18 cellular contexts compared by ENCODE assay signal in genomic region chr4:146333895-146334262, GRCh38.
DNase-seq lines count a peak whose midpoint lies in the region; ATAC-seq and TF ChIP-seq lines count a peak whose summit lies in the region.
"Had no signal": no experiment of that assay in that cellular context is flagged by ENCODE, and none has a peak within 500 bp of the region (broad histone marks: within the 10 kb centered on the region; RNA-seq: fewer than 3 reads in every experiment).

No MANE protein-coding gene starts in this region.

- no peak overlapping the region for H3K4ac ChIP-seq in mesenchymal stem cell (ENCODE audit: low read depth in 1 of 2, low read length in 2 of 2)

- peak overlapping the region in 1 of 2 experiments; percentile 37 for H3K18ac ChIP-seq in mesenchymal stem cell (ENCODE audit: low read depth in 1 of 2, low read length in 2 of 2)

- H3K4me3 Mint-ChIP-seq in CD4-positive, CD25-positive, alpha-beta regulatory T cell, result no peak overlapping the region
- H3K4me3 Mint-ChIP-seq: activated CD8-positive, alpha-beta memory T cell treated with anti-CD3 and anti-CD28 coated beads, Interleukin-2, amount 10 ng/mL, durations not matched to agents 7 days and 5 days; naive thymus-derived CD4-positive, alpha-beta T cell; T-helper 17 cell had no signal

- no peak for TF ChIP-seq CTCF in OCI-LY1 (IDR thresholded peaks at IDR 0.05; ENCODE audit: low read length)

- H3K27me3 ChIP-seq in CD4-positive, CD25-positive, alpha-beta regulatory T cell (ENCODE audit: control insufficient read depth, insufficient read depth, low read length), result no peaks in the 10 kb centered on the region
- H3K27me3 ChIP-seq in OCI-LY1 (ENCODE audit: insufficient read depth, low read length) (no peaks in the 10 kb centered on the region), mesenchymal stem cell (ENCODE audit: control insufficient read depth in 1 of 2, insufficient read depth in 1 of 2, low read length in 2 of 2) (no peaks in the 10 kb centered on the region)
- H3K27me3 ChIP-seq: spleen, transverse colon had no signal

- no peak overlapping the region for H3K27ac ChIP-seq in CD4-positive, CD25-positive, alpha-beta regulatory T cell (ENCODE audit: insufficient read depth, low read length, poor library complexity, severe bottlenecking)
- no peak overlapping the region for H3K27ac ChIP-seq in OCI-LY1 (ENCODE audit: low read depth, low read length, poor library complexity, severe bottlenecking)
- peak overlapping the region; percentile 16 for H3K27ac ChIP-seq in mesenchymal stem cell (ENCODE audit: low read length, poor library complexity, severe bottlenecking)
- H3K27ac ChIP-seq: transverse colon had no signal

- H3K9me3 ChIP-seq in CD4-positive, CD25-positive, alpha-beta regulatory T cell (ENCODE audit: control insufficient read depth in 2 of 2, low read length in 2 of 2), result no peaks in the 10 kb centered on the region
- H3K9me3 ChIP-seq in OCI-LY1 (ENCODE audit: low read length) (no peaks in the 10 kb centered on the region), mesenchymal stem cell (ENCODE audit: control insufficient read depth, low read length) (no peaks in the 10 kb centered on the region)
- H3K9me3 ChIP-seq: spleen, transverse colon had no signal

- H4K8ac ChIP-seq in mesenchymal stem cell (ENCODE audit: low read length), result no peak overlapping the region

- H2BK5ac ChIP-seq in mesenchymal stem cell (ENCODE audit: low read depth, low read length, poor library complexity, severe bottlenecking), result no peak overlapping the region

- H3K9me3 Mint-ChIP-seq in CD4-positive, CD25-positive, alpha-beta regulatory T cell, result no peaks in the 10 kb centered on the region
- H3K9me3 Mint-ChIP-seq: naive thymus-derived CD4-positive, alpha-beta T cell had no signal

- H3K4me2 ChIP-seq in OCI-LY1 (ENCODE audit: low read length), result peak overlapping the region; percentile 23; the same call in 1 of the 2 replicates
- no peak overlapping the region for H3K4me2 ChIP-seq in mesenchymal stem cell (ENCODE audit: low read length, poor library complexity, severe bottlenecking)

- H3K79me1 ChIP-seq in mesenchymal stem cell (replicated peaks; ENCODE audit: low read length, poor library complexity, severe bottlenecking), result peaks cover 1% of the 10 kb centered on the region

- no peak overlapping the region for H3K23ac ChIP-seq in mesenchymal stem cell (ENCODE audit: low read length in 2 of 2)

- H2BK15ac ChIP-seq in mesenchymal stem cell (ENCODE audit: low read depth, poor library complexity, severe bottlenecking), result no peak overlapping the region

- H3K36me3 ChIP-seq in CD4-positive, CD25-positive, alpha-beta regulatory T cell (ENCODE audit: control insufficient read depth, insufficient read depth, low read length), result no peaks in the 10 kb centered on the region
- H3K36me3 ChIP-seq in OCI-LY1 (ENCODE audit: insufficient read depth, low read length) (no peaks in the 10 kb centered on the region), mesenchymal stem cell (ENCODE audit: control insufficient read depth in 1 of 2, insufficient read depth in 2 of 2, low read depth in 1 of 2, low read length in 2 of 2) (no peaks in the 10 kb centered on the region)
- H3K36me3 ChIP-seq: transverse colon had no signal

- H2AFZ ChIP-seq in OCI-LY1 (ENCODE audit: low read length), result no peak overlapping the region
- no peak overlapping the region for H2AFZ ChIP-seq in mesenchymal stem cell (ENCODE audit: low read depth, low read length)

- H3K9me2 ChIP-seq in OCI-LY1 (ENCODE audit: low read depth, low read length), result no peaks in the 10 kb centered on the region

- H3K36me3 Mint-ChIP-seq in CD4-positive, CD25-positive, alpha-beta regulatory T cell, result peaks cover 3% of the 10 kb centered on the region
- H3K36me3 Mint-ChIP-seq: activated CD8-positive, alpha-beta memory T cell treated with anti-CD3 and anti-CD28 coated beads, Interleukin-2, amount 10 ng/mL, durations not matched to agents 7 days and 5 days had no signal

- H3K9ac ChIP-seq in OCI-LY1 (ENCODE audit: low read length) (no peak overlapping the region), mesenchymal stem cell (ENCODE audit: low read length) (no peak overlapping the region)

- no peaks in the 10 kb centered on the region for H3K27me3 Mint-ChIP-seq in CD4-positive, CD25-positive, alpha-beta regulatory T cell
- H3K27me3 Mint-ChIP-seq: activated CD8-positive, alpha-beta memory T cell treated with anti-CD3 and anti-CD28 coated beads, Interleukin-2, amount 10 ng/mL, durations not matched to agents 7 days and 5 days; naive thymus-derived CD4-positive, alpha-beta T cell; T-helper 17 cell had no signal

- WGBS in mesenchymal stem cell, result 82% methylated on average over 2 of the region's 2 CpGs

- ATAC-seq in CD4-positive, CD25-positive, alpha-beta regulatory T cell (ENCODE audit: low read depth in 2 of 2), result no peak
- ATAC-seq in GM21723 (IDR thresholded peaks at IDR 0.05; ENCODE audit: unreplicated experiment) (peak; percentile 15), GM21619 (IDR thresholded peaks at IDR 0.05; ENCODE audit: unreplicated experiment) (no peak), GM21423 (IDR thresholded peaks at IDR 0.05; ENCODE audit: unreplicated experiment) (no peak)
- ATAC-seq: T-helper 17 cell had no signal

- no peaks in the 10 kb centered on the region for H4K20me1 ChIP-seq in OCI-LY1 (ENCODE audit: insufficient read depth, low read length)

- DNase-seq in CD4-positive, CD25-positive, alpha-beta regulatory T cell, result no peak
- DNase-seq in mesenchymal stem cell (no peak), H4 (ENCODE audit: low spot score) (no peak), germinal center (ENCODE audit: low spot score) (no peak)
- DNase-seq: activated CD4-positive, CD25-positive, alpha-beta regulatory T cell; activated gamma-delta T cell treated with Interleukin-2 at 50 U/mL for 16 hours; KG1; spleen; T-helper 17 cell had no signal

- no peak overlapping the region for H4K91ac ChIP-seq in mesenchymal stem cell (ENCODE audit: low read length)

- no peak overlapping the region for H2BK12ac ChIP-seq in mesenchymal stem cell (ENCODE audit: low read length in 2 of 2)

- H2AK5ac ChIP-seq in mesenchymal stem cell (ENCODE audit: low read length, severe bottlenecking), result peak overlapping the region; percentile 54

- no peak overlapping the region for H3K27ac Mint-ChIP-seq in CD4-positive, CD25-positive, alpha-beta regulatory T cell
- H3K27ac Mint-ChIP-seq: activated CD8-positive, alpha-beta memory T cell treated with anti-CD3 and anti-CD28 coated beads, Interleukin-2, amount 10 ng/mL, durations not matched to agents 7 days and 5 days; naive thymus-derived CD4-positive, alpha-beta T cell; progenitor cell of endocrine pancreas; T-helper 17 cell had no signal

- H3F3A ChIP-seq in OCI-LY1 (ENCODE audit: insufficient read depth, low read length), result no peaks in the 10 kb centered on the region

- peaks cover 0 to 11% (median 6%) of the 10 kb centered on the region in 4 donors for H3K4me1 Mint-ChIP-seq in CD4-positive, CD25-positive, alpha-beta regulatory T cell
- H3K4me1 Mint-ChIP-seq: activated CD8-positive, alpha-beta memory T cell treated with anti-CD3 and anti-CD28 coated beads, Interleukin-2, amount 10 ng/mL, durations not matched to agents 7 days and 5 days had no signal

- no peaks in the 10 kb centered on the region for H3K79me2 ChIP-seq in OCI-LY1 (ENCODE audit: insufficient read depth, low read length)

- no peak overlapping the region for H2BK120ac ChIP-seq in mesenchymal stem cell (ENCODE audit: low read depth, low read length)

- no peak overlapping the region for H3K14ac ChIP-seq in mesenchymal stem cell (ENCODE audit: low read length in 2 of 2)

- H3K4me3 ChIP-seq in CD4-positive, CD25-positive, alpha-beta regulatory T cell (ENCODE audit: low read depth, low read length), result peak overlapping the region; percentile 52
- H3K4me3 ChIP-seq in OCI-LY1 (ENCODE audit: low read depth, low read length, poor library complexity, severe bottlenecking) (no peak overlapping the region), mesenchymal stem cell (ENCODE audit: insufficient read depth in 1 of 2, low read depth in 1 of 2, low read length in 2 of 2) (peak overlapping the region in 1 of 2 experiments; percentile 0)
- H3K4me3 ChIP-seq: lung, spleen, transverse colon had no signal

- H3K4me1 ChIP-seq in CD4-positive, CD25-positive, alpha-beta regulatory T cell (ENCODE audit: control insufficient read depth, insufficient read depth, low read length, poor library complexity, severe bottlenecking), result peaks cover 7% of the 10 kb centered on the region
- peaks cover 14% of the 10 kb centered on the region for H3K4me1 ChIP-seq in OCI-LY1 (ENCODE audit: insufficient read depth, low read length, severe bottlenecking)
- no peaks in the 10 kb centered on the region for H3K4me1 ChIP-seq in mesenchymal stem cell (ENCODE audit: control insufficient read depth, insufficient read depth, low read depth, low read length)
